Comparison of ENCODE assay signal across 8 cellular contexts in genomic region chr15:92903956-92904831, GRCh38. TPM values are rescaled to one million over a fixed set of nuclear protein-coding genes. Genes with fewer than 3 reads are reported as not detected.
DNase-seq lines count a peak whose midpoint lies in the region; ATAC-seq and TF ChIP-seq lines count a peak whose summit lies in the region.

No MANE protein-coding gene starts in this region.

- intact Hi-C loops in mucosa of descending colon (cut with DNase I, micrococcal nuclease) = loop anchor here in 1 of 2 donors (5.0 kb wide), 1 partner anchor 92 kb away; no protein-coding TSS in a partner anchor

- peak overlapping the region; percentile 87 to 98 (median 96) for H3K4me3 Mint-ChIP-seq in IgD-negative memory B cell

- H3K36me3 ChIP-seq in mucosa of descending colon (ENCODE audit: low read depth) = no peaks in the 10 kb centered on the region

- ATAC-seq in GM21576 (IDR thresholded peaks at IDR 0.05; ENCODE audit: unreplicated experiment) (peak; percentile 65), mucosa of descending colon (peak; percentile 87)

- peaks cover 37% of the 10 kb centered on the region for H3K4me1 ChIP-seq in mucosa of descending colon (ENCODE audit: low read depth)

- DNase-seq in DMS153 (lab: John Stamatoyannopoulos, UW) (peak; percentile 91), OCI-M1 (lab: John Stamatoyannopoulos, UW) (peak; percentile 98), activated T-cell treated with anti-CD3 and anti-CD28 coated beads for 48 hours (ENCODE audit: low read depth) (peak; percentile 99), epithelial cell of prostate (ENCODE audit: low read depth, low spot score) (peak; percentile 91), mucosa of descending colon (peak; percentile 99 to 100 (median 99))
- DNase-seq in stimulated activated CD8-positive, alpha-beta memory T cell treated with anti-CD3 and anti-CD28 coated beads, Interleukin-4, amount 100 ng/mL, for 1 hour (ENCODE audit: low read depth in 2 of 2, low spot score in 1 of 2) = peak; percentile 97 to 98

- peaks cover 2% of the 10 kb centered on the region for H3K36me3 Mint-ChIP-seq in IgD-negative memory B cell

- no peak for TF ChIP-seq CTCF in mucosa of descending colon (IDR thresholded peaks at IDR 0.05)

- no peaks in the 10 kb centered on the region for H3K9me3 ChIP-seq in mucosa of descending colon

- H3K4me1 Mint-ChIP-seq in IgD-negative memory B cell = peaks cover 41 to 56% (median 50%) of the 10 kb centered on the region in 3 donors

- H3K27ac Mint-ChIP-seq in IgD-negative memory B cell = peak overlapping the region; percentile 91 to 100 (median 100)

- peak overlapping the region; percentile 12 for H3K4me3 ChIP-seq in mucosa of descending colon

- no peaks in the 10 kb centered on the region for H3K27me3 Mint-ChIP-seq in IgD-negative memory B cell

- peaks cover 0 to 2% (median 2%) of the 10 kb centered on the region in 3 donors for H3K9me3 Mint-ChIP-seq in IgD-negative memory B cell

- H3K27ac ChIP-seq in epithelial cell of prostate = peak overlapping the region; percentile 98

RNA-seq across cellular contexts. Expression of gene CHD2, which starts 4.1 kb away (rescaled TPM):
- polyA plus RNA-seq in IgD-negative memory B cell = 131 TPM
- 100 to 1,000 TPM in 2 of 3 donors, 10 to 100 TPM in 1; 86.2 to 128 (median 110) TPM for total RNA-seq in mucosa of descending colon

Comparison
In these comparisons a context has a peak if more than half of its experiments do, and no peak if none do; other contexts are left out.
1. Peak in every context shown above with its lines: DNase-seq, ATAC-seq, H3K4me3 ChIP-seq and H3K27ac ChIP-seq.